In the genomic region with DNA sequence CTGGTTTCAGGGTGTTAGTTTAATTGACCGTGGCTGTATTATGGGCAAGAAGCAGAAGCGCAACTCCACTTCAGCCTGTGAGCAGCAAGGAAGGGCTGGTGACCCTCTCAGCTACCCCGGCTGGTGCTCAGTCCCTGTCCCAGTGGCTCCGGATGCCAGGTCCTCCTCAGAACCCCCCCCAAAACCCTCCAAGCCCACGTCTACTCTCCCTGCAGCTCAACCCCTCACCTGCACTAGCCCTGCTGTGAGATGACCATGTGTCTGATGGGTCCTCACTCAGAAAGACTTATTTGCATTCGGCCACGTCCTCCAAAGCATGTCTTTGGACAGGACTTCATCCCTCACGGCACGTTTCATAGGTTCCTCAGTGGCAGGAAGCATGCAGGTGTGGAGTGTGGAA, we compare ENCODE assay signal across 22 cellular contexts.
"Had no signal": no experiment of that assay in that cellular context is flagged by ENCODE, and none has a peak within 500 bp of the region (broad histone marks: within the 10 kb centered on the region; RNA-seq: fewer than 3 reads in every experiment).

No MANE protein-coding gene starts in this region.

- H3K9me3 ChIP-seq: MG63, SJCRH30 had no signal

- H3K27me3 ChIP-seq: MG63, SJCRH30 had no signal

- ATAC-seq: HepG2, Panc1, PC-3, Right ventricle myocardium inferior, SK-N-SH treated with all-trans-retinoic acid at 6 μM for 48 hours had no signal

- H3K27ac ChIP-seq: SJCRH30 had no signal

- DNase-seq: IMR-90, Karpas-422, KG1, MG63, NCI-H1092, NCI-H1105 treated with DMSO at 0.1 percent for 48 hours, NCI-H1417 treated with DMSO at 0.1 percent for 48 hours, NCI-H1694 treated with DMSO at 0.1 percent for 48 hours, NCI-H1930, NCI-H2171, NCI-H226, NCI-H446, NCI-H510A, NCI-H524 treated with DMSO at 0.1 percent for 48 hours, NCI-H774, PC-3, SHP77 treated with DMSO at 0.1 percent for 48 hours, SJCRH30 had no signal

- H3K4me1 ChIP-seq: SJCRH30 had no signal

- H3K36me3 ChIP-seq: MG63, SJCRH30 had no signal

- H3K4me3 ChIP-seq: MG63, SJCRH30 had no signal
